8 cellular contexts compared by ENCODE assay signal in genomic region chr12:120686151-120686689, GRCh38. TPM values are rescaled to one million over a fixed set of nuclear protein-coding genes. Genes with fewer than 3 reads are reported as not detected.
DNase-seq lines count a peak whose midpoint lies in the region; ATAC-seq and TF ChIP-seq lines count a peak whose summit lies in the region.

No MANE protein-coding gene starts in this region.

- peaks cover 6% of the 10 kb centered on the region for H3K27me3 Mint-ChIP-seq in endothelial cell (ENCODE audit: unreplicated experiment)
- H3K27me3 Mint-ChIP-seq in mesothelial cell of epicardium (ENCODE audit: low read depth) = no peaks in the 10 kb centered on the region

- peak overlapping the region; percentile 97 for H3K4me3 Mint-ChIP-seq in endothelial cell (ENCODE audit: unreplicated experiment)
- H3K4me3 Mint-ChIP-seq in mesothelial cell of epicardium = peak overlapping the region; percentile 94

- H3K9me3 Mint-ChIP-seq in endothelial cell (ENCODE audit: unreplicated experiment) (no peaks in the 10 kb centered on the region), mesothelial cell of epicardium (no peaks in the 10 kb centered on the region)

- TF ChIP-seq CTCF in endothelial cell (IDR thresholded peaks at IDR 0.05; ENCODE audit: unreplicated experiment) (no peak), mesothelial cell of epicardium (IDR thresholded peaks at IDR 0.05; ENCODE audit: unreplicated experiment) (no peak)

- ATAC-seq in GM21381 (IDR thresholded peaks at IDR 0.05; ENCODE audit: unreplicated experiment) = peak; percentile 69

- peaks cover 4% of the 10 kb centered on the region for H3K36me3 Mint-ChIP-seq in endothelial cell (ENCODE audit: low read depth, unreplicated experiment)
- H3K36me3 Mint-ChIP-seq in mesothelial cell of epicardium = no peaks in the 10 kb centered on the region

- H3K27ac Mint-ChIP-seq in endothelial cell (ENCODE audit: unreplicated experiment) (peak overlapping the region; percentile 95), mesothelial cell of epicardium (peak overlapping the region; percentile 99)

- H3K4me1 Mint-ChIP-seq in endothelial cell (ENCODE audit: unreplicated experiment) (peaks cover 34% of the 10 kb centered on the region), mesothelial cell of epicardium (peaks cover 34% of the 10 kb centered on the region)

- peak; percentile 99 for DNase-seq in COR-L47 (lab: John Stamatoyannopoulos, UW)
- peak; percentile 45 to 99 (median 95) for DNase-seq in HUDEP-2 (lab: John Stamatoyannopoulos, UW; ENCODE audit: unreplicated experiment in 76 of 76)
- DNase-seq in NOMO-1 treated with dmso at 0.1 percent for 144 hours (lab: John Stamatoyannopoulos, UW; ENCODE audit: unreplicated experiment) = peak; percentile 94
- peak; percentile 91 for DNase-seq in activated CD8-positive, alpha-beta memory T cell treated with anti-CD3 and anti-CD28 coated beads, Interleukin-2, amount 50 U/mL, for 24 hours (ENCODE audit: extremely low read depth)
- DNase-seq in endothelial cell (ENCODE audit: low spot score) = peak; percentile 96
- peak; percentile 95 to 96 for DNase-seq in mesothelial cell of epicardium (ENCODE audit: low spot score in 2 of 2, unreplicated experiment in 2 of 2)
- peak; percentile 96 to 97 for DNase-seq in stimulated activated CD8-positive, alpha-beta memory T cell treated with anti-CD3 and anti-CD28 coated beads, Interleukin-15, amount 100 ng/mL, for 48 hours (ENCODE audit: low read depth in 2 of 2)

RNA-seq across cellular contexts. Expression of gene MLEC, which starts 0.7 kb away (rescaled TPM):
- 124 TPM for total RNA-seq in endothelial cell (ENCODE audit: unreplicated experiment)
- 174 to 192 TPM (median 190 TPM) in 3 replicates for total RNA-seq in mesothelial cell of epicardium

RNA-seq across cellular contexts. Expression of gene UNC119B, which starts 24.0 kb away (rescaled TPM):
- total RNA-seq in endothelial cell (ENCODE audit: unreplicated experiment) = 35.0 TPM
- total RNA-seq in mesothelial cell of epicardium = 35.0 to 36.0 TPM (median 35.1 TPM) in 3 replicates

RNA-seq across cellular contexts. Expression of gene ACADS, which starts 39.4 kb away (rescaled TPM):
- total RNA-seq in endothelial cell (ENCODE audit: unreplicated experiment) = 5.6 TPM
- 11.9 to 12.8 TPM (median 11.9 TPM) in 3 replicates for total RNA-seq in mesothelial cell of epicardium

RNA-seq across cellular contexts. Expression of gene CABP1, which starts 45.8 kb away (rescaled TPM):
- total RNA-seq in endothelial cell (ENCODE audit: unreplicated experiment) = not detected
- total RNA-seq in mesothelial cell of epicardium = 0.43 to 1.1 TPM (median 0.55 TPM) in 3 replicates

Comparison
In these comparisons a context has a peak if more than half of its experiments do, and no peak if none do; other contexts are left out.
1. Peak in every context shown above with its lines: DNase-seq and ATAC-seq.